8 cellular contexts compared by ENCODE assay signal in the genomic region with DNA sequence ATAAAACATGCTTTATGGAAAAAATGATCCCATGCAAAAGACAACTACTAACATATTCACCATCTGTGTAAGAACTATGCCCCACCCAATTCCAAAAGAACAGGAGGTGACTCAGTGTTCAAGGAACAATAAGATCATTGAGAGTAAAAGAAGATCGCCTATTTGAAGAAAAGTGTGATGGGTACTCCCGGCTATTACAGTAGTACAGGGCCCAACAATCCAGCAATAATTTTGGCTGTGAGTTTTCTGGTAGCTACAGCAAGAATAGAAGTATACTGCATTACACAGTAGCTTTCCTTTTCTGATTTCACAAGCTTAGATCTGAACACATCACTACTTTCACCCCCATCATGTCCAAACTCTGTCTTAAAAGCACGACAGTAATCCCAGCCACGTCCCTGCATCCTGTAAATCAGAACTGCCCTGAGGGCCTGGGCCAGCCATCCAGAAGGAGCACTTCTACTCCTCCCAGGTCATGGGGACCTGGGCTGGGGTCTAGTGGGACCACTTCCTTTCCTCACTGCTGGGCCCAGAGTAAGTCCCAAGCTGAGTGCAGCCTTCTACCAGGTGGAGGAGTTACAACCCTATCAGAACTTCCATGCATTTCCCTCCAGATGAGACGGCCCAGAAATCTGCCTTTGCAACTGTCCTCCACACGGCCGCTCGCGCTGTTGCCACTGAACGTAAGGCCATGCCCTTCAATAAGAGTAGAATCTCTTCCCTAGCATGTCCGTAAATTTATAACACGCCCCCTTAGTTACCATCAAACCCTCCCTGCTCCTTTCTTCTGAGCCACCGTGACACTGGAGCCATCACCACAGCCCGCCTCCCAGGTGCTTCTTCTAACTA. TPM values are rescaled to one million over a fixed set of nuclear protein-coding genes. Genes with fewer than 3 reads are reported as not detected.
DNase-seq lines count a peak whose midpoint lies in the region; ATAC-seq and TF ChIP-seq lines count a peak whose summit lies in the region.

No MANE protein-coding gene starts in this region.

- H3K36me3 ChIP-seq in HUES48 (ENCODE audit: control insufficient read depth, insufficient read depth, low read length), result no peaks in the 10 kb centered on the region
- H3K36me3 ChIP-seq in tibial artery, result peaks cover 0 to 1% (median 0%) of the 10 kb centered on the region in 3 donors

- H3K9me3 ChIP-seq in HUES48 (ENCODE audit: control insufficient read depth, insufficient read depth, low read length) (no peaks in the 10 kb centered on the region), tibial artery (no peaks in the 10 kb centered on the region)

- H3K4me3 ChIP-seq in HUES48 (ENCODE audit: low read depth, low read length) (no peak overlapping the region), tibial artery (no peak overlapping the region)

- 53 to 83% (median 53%) methylated on average over 14 of the region's 14 CpGs for WGBS in adipose tissue, 3 donors

- TF ChIP-seq CTCF in tibial artery (IDR thresholded peaks at IDR 0.05), result no peak

- intact Hi-C loops in tibial artery (cut with DNase I; ENCODE audit: low total_unique reads), result no loop called here

- no peaks in the 10 kb centered on the region for H3K27me3 ChIP-seq in HUES48 (ENCODE audit: control insufficient read depth, insufficient read depth, low read length)
- no peaks in the 10 kb centered on the region for H3K27me3 ChIP-seq in tibial artery

- H3K4me1 ChIP-seq in HUES48 (ENCODE audit: control insufficient read depth, insufficient read depth, low read length) (peaks cover 34% of the 10 kb centered on the region), tibial artery (peaks cover 5 to 98% (median 55%) of the 10 kb centered on the region in 4 donors)

- no peak overlapping the region for H3K9ac ChIP-seq in HUES48 (ENCODE audit: low read depth, low read length)

- DNase-seq in A172 (ENCODE audit: low spot score) (peak; percentile 81), islet precursor cell (peak; percentile 79), tibial artery (no peak)

- ATAC-seq in GM18907 (IDR thresholded peaks at IDR 0.05; ENCODE audit: unreplicated experiment) (no peak), GM19328 (IDR thresholded peaks at IDR 0.05; ENCODE audit: unreplicated experiment) (no peak), GM21825 (IDR thresholded peaks at IDR 0.05; ENCODE audit: unreplicated experiment) (no peak)

- peak overlapping the region; percentile 6 for H3K27ac ChIP-seq in HUES48 (ENCODE audit: low read depth, low read length)
- peak overlapping the region; percentile 66 for H3K27ac ChIP-seq in adipose tissue (ENCODE audit: low read depth, low read length)
- peak overlapping the region; percentile 43 to 61 for H3K27ac ChIP-seq in tibial artery

RNA-seq across cellular contexts. Expression of a gene that starts 7.9 kb away (rescaled TPM):
- total RNA-seq in A172 (2014; rRNA removed; shearing (Covaris generic)), result 48.4 and 50.1 TPM in 2 replicates
- polyA plus RNA-seq in adipose tissue, result 10 to 100 TPM; 22.0 to 37.9 (median 22.1) TPM

RNA-seq across cellular contexts. Expression of a gene that starts 35.0 kb away (rescaled TPM):
- total RNA-seq in A172 (2014; rRNA removed; shearing (Covaris generic)), result 3.9 and 9.6 TPM in 2 replicates
- 10 to 100 TPM in 2 of 3 donors, 1 to 10 TPM in 1; 4.7 to 24.7 (median 11.0) TPM for polyA plus RNA-seq in adipose tissue

Comparison
In these comparisons a context has a peak if more than half of its experiments do, and no peak if none do; other contexts are left out.
1. DNase-seq: peak in A172 (single experiment) and islet precursor cell (single experiment); none in tibial artery (0 of 2).
2. H3K27ac ChIP-seq: peak in every context shown above with its lines; median percentile 66 in adipose tissue; 52 in tibial artery; 6 in HUES48.